ENCODE assay signal across 10 cellular contexts in the genomic region with DNA sequence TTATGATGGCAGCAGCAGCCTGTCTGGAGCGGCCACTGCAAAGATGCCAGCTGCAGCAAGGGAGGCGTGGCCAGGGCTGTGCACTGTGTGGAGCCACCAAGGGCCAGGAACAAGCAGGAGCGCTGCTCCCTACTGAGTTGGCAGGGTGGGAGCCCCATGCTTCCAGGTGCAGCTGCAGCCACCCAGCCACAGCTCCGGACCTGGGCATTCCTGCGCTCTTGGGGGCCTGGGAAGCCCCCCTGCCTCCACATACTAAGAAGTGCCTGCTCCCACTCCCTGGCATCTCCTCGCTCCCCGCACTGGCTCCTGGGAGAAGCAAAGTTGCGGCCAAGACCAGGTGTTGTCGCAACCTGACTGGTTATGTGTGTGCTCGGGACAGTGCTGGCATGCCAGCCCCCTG.
"Had no signal": no experiment of that assay in that cellular context is flagged by ENCODE, and none has a peak within 500 bp of the region (broad histone marks: within the 10 kb centered on the region; RNA-seq: fewer than 3 reads in every experiment).

No MANE protein-coding gene starts in this region.

- H3K4me3 ChIP-seq: GM23248, HAP-1 had no signal

- H3K4me1 Mint-ChIP-seq: IgD-negative memory B cell had no signal

- H3K27ac ChIP-seq: GM23248, HL-60 had no signal

- H3K27ac Mint-ChIP-seq: HFFc6 had no signal

- ATAC-seq: HCT116, HepG2 had no signal

- H3K9me3 ChIP-seq: HAP-1 had no signal

- H3K4me1 ChIP-seq: HAP-1 had no signal

- FAIRE-seq: HepG2 had no signal

- H3K9ac ChIP-seq: GM23248 had no signal

- H3K4me3 Mint-ChIP-seq: HFFc6, IgD-negative memory B cell had no signal

- H3K36me3 Mint-ChIP-seq: IgD-negative memory B cell had no signal

- H3K36me3 ChIP-seq: HAP-1 had no signal

- H3K27me3 Mint-ChIP-seq: IgD-negative memory B cell had no signal

- DNase-seq: GM23248, GOT3, H7, HFFc6, KBM-7 had no signal
